ENCODE assay signal across 28 cellular contexts in genomic region chr1:182668633-182669032, GRCh38. TPM values are rescaled to one million over a fixed set of nuclear protein-coding genes. Genes with fewer than 3 reads are reported as not detected.
"Had no signal": no experiment of that assay in that cellular context is flagged by ENCODE, and none has a peak within 500 bp of the region (broad histone marks: within the 10 kb centered on the region; RNA-seq: fewer than 3 reads in every experiment).

No MANE protein-coding gene starts in this region.

- H3K36me3 Mint-ChIP-seq: activated naive CD4-positive, alpha-beta T cell treated with anti-CD3 and anti-CD28 coated beads, Interleukin-2, amount 10 ng/mL, durations not matched to agents 7 days and 5 days; activated naive CD8-positive, alpha-beta T cell treated with anti-CD3 and anti-CD28 coated beads, Interleukin-2, amount 10 ng/mL, durations not matched to agents 7 days and 5 days had no signal

- H3K4me1 Mint-ChIP-seq: activated CD4-positive, alpha-beta T cell treated with anti-CD3 and anti-CD28 coated beads for 36 hours; activated naive CD4-positive, alpha-beta T cell treated with anti-CD3 and anti-CD28 coated beads, Interleukin-2, amount 10 ng/mL, durations not matched to agents 7 days and 5 days; activated naive CD8-positive, alpha-beta T cell treated with anti-CD3 and anti-CD28 coated beads, Interleukin-2, amount 10 ng/mL, durations not matched to agents 7 days and 5 days had no signal

- H3K9me3 ChIP-seq: ascending aorta, Peyer's patch, SJCRH30, SK-N-SH had no signal

- H3K27me3 ChIP-seq: ascending aorta, brain microvascular endothelial cell, cardiac muscle cell, Peyer's patch, SJCRH30 had no signal

- H3K36me3 ChIP-seq: ascending aorta, brain microvascular endothelial cell, cardiac muscle cell, Peyer's patch, SJCRH30, WERI-Rb-1 had no signal

- H3K4me1 ChIP-seq: Peyer's patch had no signal

- H3K27ac Mint-ChIP-seq: activated CD4-positive, alpha-beta T cell treated with anti-CD3 and anti-CD28 coated beads for 36 hours; activated CD8-positive, alpha-beta T cell treated with anti-CD3 and anti-CD28 coated beads for 36 hours; activated naive CD4-positive, alpha-beta T cell treated with anti-CD3 and anti-CD28 coated beads, Interleukin-2, amount 10 ng/mL, durations not matched to agents 7 days and 5 days; activated naive CD8-positive, alpha-beta T cell treated with anti-CD3 and anti-CD28 coated beads, Interleukin-2, amount 10 ng/mL, durations not matched to agents 7 days and 5 days; activated T-cell treated with anti-CD3 and anti-CD28 coated beads, Interleukin-2, amount 50 U/mL, for 72 hours; activated T-helper 2 cell treated with anti-CD3 and anti-CD28 coated beads, Interferon-gamma antibody, Interleukin-2, Interleukin-4, amounts not matched to agents 10 μg/mL and 5 μg/mL and 100 μg/mL, durations not matched to agents 14 hours and 24 hours and 36 hours had no signal

- H3K9ac ChIP-seq: SK-N-SH had no signal

- H3K9me2 ChIP-seq: SK-N-SH had no signal

- ATAC-seq: activated CD4-positive, alpha-beta T cell treated with anti-CD3 and anti-CD28 coated beads for 36 hours; activated CD8-positive, alpha-beta T cell treated with anti-CD3 and anti-CD28 coated beads for 36 hours; activated T-cell treated with anti-CD3 and anti-CD28 coated beads, Interleukin-2, amount 50 U/mL, for 72 hours had no signal

- H3K4me3 Mint-ChIP-seq: activated CD4-positive, alpha-beta T cell treated with anti-CD3 and anti-CD28 coated beads for 36 hours; activated CD8-positive, alpha-beta T cell treated with anti-CD3 and anti-CD28 coated beads for 36 hours; activated naive CD4-positive, alpha-beta T cell treated with anti-CD3 and anti-CD28 coated beads, Interleukin-2, amount 10 ng/mL, durations not matched to agents 7 days and 5 days; activated naive CD8-positive, alpha-beta T cell treated with anti-CD3 and anti-CD28 coated beads, Interleukin-2, amount 10 ng/mL, durations not matched to agents 7 days and 5 days; activated T-cell treated with anti-CD3 and anti-CD28 coated beads, Interleukin-2, amount 50 U/mL, for 72 hours had no signal

- DNase-seq: activated CD4-positive, alpha-beta T cell treated with anti-CD3 and anti-CD28 coated beads for 36 hours; activated CD8-positive, alpha-beta memory T cell treated with anti-CD3 and anti-CD28 coated beads, Interleukin-2, amount 50 U/mL, for 4 hours; activated CD8-positive, alpha-beta T cell treated with anti-CD3 and anti-CD28 coated beads for 36 hours; activated gamma-delta T cell treated with Interleukin-2 at 50 U/mL for 16 hours; activated naive CD4-positive, alpha-beta T cell treated with anti-CD3 and anti-CD28 coated beads, Interleukin-2, amount 10 ng/mL, durations not matched to agents 7 days and 5 days; activated naive CD8-positive, alpha-beta T cell treated with anti-CD3 and anti-CD28 coated beads, Interleukin-2, amount 10 ng/mL, durations not matched to agents 7 days and 5 days; activated T-cell treated with anti-CD3 and anti-CD28 coated beads, Interleukin-2, amount 50 U/mL, for 72 hours; brain microvascular endothelial cell; cerebellar nuclear complex; NCI-H1048; NCI-H1930; NCI-H2171; NCI-H345; NCI-H510A; NK-92 treated with Interleukin-12 subunit alpha and Interleukin-12 subunit beta, amount 100 ng/mL, for 24 hours; Peyer's patch; Right ventricle myocardium superior; SJCRH30; SK-N-SH; T-helper 1 cell; WERI-Rb-1 had no signal

- H3K27ac ChIP-seq: ascending aorta, brain microvascular endothelial cell, cardiac muscle cell, Peyer's patch, RWPE1, SJCRH30, WERI-Rb-1 had no signal

- H3K4me3 ChIP-seq: ascending aorta, cardiac muscle cell, Peyer's patch, SJCRH30 had no signal

- H3K4me2 ChIP-seq: SK-N-SH had no signal

- H3K9me3 Mint-ChIP-seq: activated CD8-positive, alpha-beta T cell treated with anti-CD3 and anti-CD28 coated beads for 36 hours; activated naive CD4-positive, alpha-beta T cell treated with anti-CD3 and anti-CD28 coated beads, Interleukin-2, amount 10 ng/mL, durations not matched to agents 7 days and 5 days; activated naive CD8-positive, alpha-beta T cell treated with anti-CD3 and anti-CD28 coated beads, Interleukin-2, amount 10 ng/mL, durations not matched to agents 7 days and 5 days; activated T-cell treated with anti-CD3 and anti-CD28 coated beads, Interleukin-2, amount 50 U/mL, for 72 hours; activated T-helper 2 cell treated with anti-CD3 and anti-CD28 coated beads, Interferon-gamma antibody, Interleukin-2, Interleukin-4, amounts not matched to agents 10 μg/mL and 5 μg/mL and 100 μg/mL, durations not matched to agents 14 hours and 24 hours and 36 hours had no signal

RNA-seq across cellular contexts. Expression of gene RGS8, which starts 15.8 kb away (rescaled TPM):
- total RNA-seq: activated CD4-positive, alpha-beta T cell treated with anti-CD3 and anti-CD28 coated beads for 36 hours; activated CD8-positive, alpha-beta T cell treated with anti-CD3 and anti-CD28 coated beads for 36 hours; activated naive CD8-positive, alpha-beta T cell treated with anti-CD3 and anti-CD28 coated beads, Interleukin-2, amount 10 ng/mL, durations not matched to agents 7 days and 5 days; activated T-helper 2 cell treated with anti-CD3 and anti-CD28 coated beads, Interferon-gamma antibody, Interleukin-2, Interleukin-4, amounts not matched to agents 10 μg/mL and 5 μg/mL and 100 μg/mL, durations not matched to agents 14 hours and 24 hours and 36 hours; ascending aorta; LHCN-M2; M059J; Peyer's patch; Right ventricle myocardium superior; T-helper 2 cell treated with Interferon-gamma antibody and Interleukin-4, amounts not matched to agents 100 ng/mL and 5 ng/mL, for 36 hours had no signal
- polyA plus RNA-seq: cardiac muscle cell, SK-N-SH had no signal
